Comparison of ENCODE assay signal across 13 cellular contexts in the genomic region with DNA sequence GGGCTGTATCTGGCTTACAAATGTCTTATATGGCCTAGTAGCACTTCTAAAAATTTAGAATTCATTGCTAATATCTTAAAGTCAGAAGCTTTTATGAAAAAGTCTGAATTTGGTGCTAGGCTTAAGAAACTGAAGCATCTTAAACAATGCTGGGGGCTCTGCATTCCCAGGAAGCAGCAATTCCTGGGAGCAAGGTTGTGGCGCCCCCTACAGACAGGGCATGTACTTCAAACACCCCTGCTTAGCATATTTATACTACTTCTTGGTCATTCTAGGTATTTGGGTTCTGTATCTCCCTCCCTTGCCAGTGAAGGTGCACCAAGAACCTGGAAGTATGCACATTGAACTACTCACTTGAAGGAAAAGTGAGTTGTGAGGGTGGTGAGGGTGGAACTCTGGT.
A peak's percentile ranks its signal among the peaks of the same experiment; 100 is the strongest.
DNase-seq lines count a peak whose midpoint lies in the region; ATAC-seq and TF ChIP-seq lines count a peak whose summit lies in the region.
"Had no signal": no experiment of that assay in that cellular context is flagged by ENCODE, and none has a peak within 500 bp of the region (broad histone marks: within the 10 kb centered on the region; RNA-seq: fewer than 3 reads in every experiment).

No MANE protein-coding gene starts in this region.

- H4K20me1 ChIP-seq in Loucy (ENCODE audit: insufficient read depth, low read length, poor library complexity, severe bottlenecking) = no peaks in the 10 kb centered on the region

- no peaks in the 10 kb centered on the region for H3F3A ChIP-seq in Loucy (ENCODE audit: low read depth)

- H3K9me2 ChIP-seq in Loucy (replicated peaks; ENCODE audit: low read depth, low read length) = no peaks in the 10 kb centered on the region

- CTCF ChIA-PET in activated CD4-positive, alpha-beta T cell treated with anti-CD3 and anti-CD28 coated beads, Interleukin-2, amount 10 ng/mL, durations not matched to agents 7 days and 5 days (lab: Charles Lee) = no interaction called here

- H3K4me1 ChIP-seq in Loucy (ENCODE audit: insufficient read depth, low read length, poor library complexity, severe bottlenecking) = no peaks in the 10 kb centered on the region

- H3K4me2 ChIP-seq in Loucy (ENCODE audit: low read depth, low read length, poor library complexity, severe bottlenecking) = no peak overlapping the region

- no peak overlapping the region for H2AFZ ChIP-seq in Loucy (ENCODE audit: low read length)

- H3K4me1 Mint-ChIP-seq in activated CD4-positive, alpha-beta T cell treated with anti-CD3 and anti-CD28 coated beads, Interleukin-2, amount 10 ng/mL, durations not matched to agents 7 days and 5 days = no peaks in the 10 kb centered on the region

- TF ChIP-seq CTCF in Loucy (conservative IDR thresholded peaks at IDR 0.05; ENCODE audit: low read length) = peak; percentile 33
- peak; percentile 22 for TF ChIP-seq CTCF in brain microvascular endothelial cell (IDR thresholded peaks at IDR 0.05; ENCODE audit: low read depth, low read length, missing control alignments)
- TF ChIP-seq CTCF in retinal pigment epithelial cell (conservative IDR thresholded peaks at IDR 0.05; ENCODE audit: low read depth, low read length) = peak; percentile 49

- no peak overlapping the region for H3K4me3 ChIP-seq in Loucy (ENCODE audit: low read length, poor library complexity, severe bottlenecking)
- H3K4me3 ChIP-seq in brain microvascular endothelial cell (ENCODE audit: low read depth, low read length) = no peak overlapping the region
- H3K4me3 ChIP-seq in retinal pigment epithelial cell (ENCODE audit: low read length) = no peak overlapping the region
- H3K4me3 ChIP-seq: dorsolateral prefrontal cortex had no signal

- H3K9ac ChIP-seq in Loucy (ENCODE audit: low read depth, low read length, poor library complexity, severe bottlenecking) = no peak overlapping the region

- H3K9me3 Mint-ChIP-seq in activated CD4-positive, alpha-beta T cell treated with anti-CD3 and anti-CD28 coated beads, Interleukin-2, amount 10 ng/mL, durations not matched to agents 7 days and 5 days = no peaks in the 10 kb centered on the region

- H3K27me3 Mint-ChIP-seq in activated CD4-positive, alpha-beta T cell treated with anti-CD3 and anti-CD28 coated beads, Interleukin-2, amount 10 ng/mL, durations not matched to agents 7 days and 5 days = no peaks in the 10 kb centered on the region

- no peaks in the 10 kb centered on the region for H3K36me3 ChIP-seq in Loucy (ENCODE audit: insufficient read depth, low read length)
- no peaks in the 10 kb centered on the region for H3K36me3 ChIP-seq in brain microvascular endothelial cell (replicated peaks)

- H3K27ac ChIP-seq in brain microvascular endothelial cell = no peak overlapping the region
- H3K27ac ChIP-seq: dorsolateral prefrontal cortex, RWPE1 had no signal

- no peaks in the 10 kb centered on the region for H3K36me3 Mint-ChIP-seq in activated CD4-positive, alpha-beta T cell treated with anti-CD3 and anti-CD28 coated beads, Interleukin-2, amount 10 ng/mL, durations not matched to agents 7 days and 5 days (ENCODE audit: low read depth)

- POLR2A ChIA-PET in activated CD4-positive, alpha-beta T cell treated with anti-CD3 and anti-CD28 coated beads, Interleukin-2, amount 10 ng/mL, durations not matched to agents 7 days and 5 days (lab: Charles Lee) = no interaction called here

- H3K79me2 ChIP-seq in Loucy (ENCODE audit: insufficient read depth, low read length) = no peaks in the 10 kb centered on the region

- no peak for ATAC-seq in GM19324 (IDR thresholded peaks at IDR 0.05; ENCODE audit: low FRiP score, unreplicated experiment)

- in situ Hi-C loops in brain microvascular endothelial cell (cut with HindIII; ENCODE audit: low pct_ligation_motif_present, low sequenced_read_pairs) = no loop called here

- H3K27ac Mint-ChIP-seq in activated CD4-positive, alpha-beta T cell treated with anti-CD3 and anti-CD28 coated beads, Interleukin-2, amount 10 ng/mL, durations not matched to agents 7 days and 5 days = no peak overlapping the region

- no peak overlapping the region for H3K4me3 Mint-ChIP-seq in activated CD4-positive, alpha-beta T cell treated with anti-CD3 and anti-CD28 coated beads, Interleukin-2, amount 10 ng/mL, durations not matched to agents 7 days and 5 days

- H3K27me3 ChIP-seq in Loucy (ENCODE audit: insufficient read depth, low read length, poor library complexity, severe bottlenecking) (no peaks in the 10 kb centered on the region), brain microvascular endothelial cell (replicated peaks) (no peaks in the 10 kb centered on the region)

- peak; percentile 6 for DNase-seq in activated CD4-positive, alpha-beta T cell treated with anti-CD3 and anti-CD28 coated beads, Interleukin-2, amount 10 ng/mL, durations not matched to agents 7 days and 5 days
- DNase-seq in activated CD4-positive, alpha-beta T cell treated with anti-CD3 and anti-CD28 coated beads, Interleukin-2, amount 50 U/mL, for 1 hour = no peak
- DNase-seq in brain microvascular endothelial cell = no peak
- DNase-seq in retinal pigment epithelial cell (ENCODE audit: low read depth) = no peak
- no peak for DNase-seq in ureter (ENCODE audit: low spot score)
- no peak for DNase-seq in SIG-M5 treated with dmso at 0.1 percent for 504 hours (lab: John Stamatoyannopoulos, UW; ENCODE audit: unreplicated experiment)
- DNase-seq: activated CD4-positive, CD25-positive, alpha-beta regulatory T cell treated with anti-CD3 and anti-CD28 coated beads, Interleukin-2, amount 50 U/mL, for 72 hours; activated naive CD4-positive, alpha-beta T cell treated with anti-CD3 and anti-CD28 coated beads, Interleukin-2, amount 50 U/mL, for 16 hours; dorsolateral prefrontal cortex; NCI-H1694 had no signal

- no peaks in the 10 kb centered on the region for H3K9me3 ChIP-seq in Loucy (ENCODE audit: insufficient read depth, low read depth, low read length)
